8 cellular contexts compared by ENCODE assay signal in genomic region chr7:4725014-4725951, GRCh38. TPM values are rescaled to one million over a fixed set of nuclear protein-coding genes. Genes with fewer than 3 reads are reported as not detected.
A peak's percentile ranks its signal among the peaks of the same experiment; 100 is the strongest.
DNase-seq lines count a peak whose midpoint lies in the region; ATAC-seq and TF ChIP-seq lines count a peak whose summit lies in the region.

No MANE protein-coding gene starts in this region.

- peak; percentile 71 for DNase-seq in COLO668 (lab: John Stamatoyannopoulos, UW; ENCODE audit: unreplicated experiment)
- peak; percentile 25 to 29 for DNase-seq in activated CD4-positive, alpha-beta T cell treated with anti-CD3 and anti-CD28 coated beads, Interleukin-2, amount 50 U/mL, for 4 hours
- DNase-seq in lung (ENCODE audit: low spot score), result peak; percentile 81
- DNase-seq in stimulated activated CD8-positive, alpha-beta memory T cell treated with anti-CD3 and anti-CD28 coated beads, Interleukin-4, amount 100 ng/mL, for 24 hours (ENCODE audit: low read depth), result peak; percentile 43
- DNase-seq in HEK293T (ENCODE audit: extremely low spot score), result no peak

- no peak for TF ChIP-seq CTCF in lung (IDR thresholded peaks at IDR 0.05; ENCODE audit: control extremely low read depth, extremely low read depth)

- POLR2A ChIA-PET in HEK293T (lab: Yijun Ruan, JAX), result interaction anchor here (2.0 kb wide), 1 partner anchor 10 kb away, joined by 5 read pairs; no protein-coding TSS in a partner anchor

- ATAC-seq in GM21423 (IDR thresholded peaks at IDR 0.05; ENCODE audit: unreplicated experiment), result peak; percentile 70
- peak; percentile 81 for ATAC-seq in lung (ENCODE audit: insufficient read depth, low FRiP score)

- CTCF ChIA-PET in HEK293T (lab: Yijun Ruan, JAX), result no interaction called here

- H3K27ac ChIP-seq in ectodermal cell (ENCODE audit: insufficient read depth, low read depth, low read length, poor library complexity, severe bottlenecking) (peak overlapping the region; percentile 85), lung (ENCODE audit: low read depth in 1 of 2, low read length in 1 of 2) (peak overlapping the region; percentile 79 to 89)

- H3K9me3 ChIP-seq in ectodermal cell (ENCODE audit: control insufficient read depth, low read length), result no peaks in the 10 kb centered on the region
- no peaks in the 10 kb centered on the region for H3K9me3 ChIP-seq in lung (ENCODE audit: control insufficient read depth in 2 of 2, insufficient read depth in 1 of 2, low read length in 1 of 2)

- 33 to 36% methylated on average over 50 of the region's 50 CpGs for WGBS in ectodermal cell, 2 experiments
- 6 to 19% methylated on average over 50 of the region's 50 CpGs for WGBS in lung, 2 donors

- TF ChIP-seq RAD21 in Ishikawa (IDR thresholded peaks at IDR 0.05; ENCODE audit: low read depth), result no peak

- H3K4me3 ChIP-seq in ectodermal cell (ENCODE audit: insufficient read depth, low read depth, low read length), result peak overlapping the region; percentile 17
- H3K4me3 ChIP-seq in lung, result peak overlapping the region; percentile 29

- H3K4me1 ChIP-seq in ectodermal cell (ENCODE audit: control insufficient read depth, insufficient read depth, low read length), result peaks cover 29% of the 10 kb centered on the region
- H3K4me1 ChIP-seq in lung (ENCODE audit: control insufficient read depth in 2 of 2, insufficient read depth in 2 of 2, low read length in 2 of 2), result peaks cover 0 to 7% of the 10 kb centered on the region in 2 donors

- no peak for TF ChIP-seq EP300 in Ishikawa (IDR thresholded peaks at IDR 0.05; ENCODE audit: borderline replicate concordance)

- no peaks in the 10 kb centered on the region for H3K27me3 ChIP-seq in ectodermal cell (ENCODE audit: control insufficient read depth, insufficient read depth, low read length, poor library complexity, severe bottlenecking)
- no peaks in the 10 kb centered on the region for H3K27me3 ChIP-seq in lung (ENCODE audit: control insufficient read depth, insufficient read depth)

- H3K36me3 ChIP-seq in ectodermal cell (ENCODE audit: control insufficient read depth, insufficient read depth, low read length) (no peaks in the 10 kb centered on the region), lung (ENCODE audit: control insufficient read depth in 2 of 2, insufficient read depth in 2 of 2, low read length in 2 of 2) (peaks cover 0 to 3% of the 10 kb centered on the region in 2 donors)

TF ChIP-seq in Ishikawa, 13 proteins besides CTCF, POLR2A, EP300 and RAD21:
- TF ChIP-seq CEBPB (IDR thresholded peaks at IDR 0.05) (peak; percentile 57), NFIC (IDR thresholded peaks at IDR 0.05) (peak; percentile 2; the same call in 1 of the 2 replicates), EGR1 (IDR thresholded peaks at IDR 0.05) (no peak), ZBTB7A (IDR thresholded peaks at IDR 0.05; ENCODE audit: low read depth) (peak; percentile 57; the same call in 1 of the 2 replicates), TCF12 (IDR thresholded peaks at IDR 0.05; ENCODE audit: low read depth) (no peak)

TF ChIP-seq in HEK293T, 16 proteins besides CTCF, POLR2A, EP300 and RAD21:
- TF ChIP-seq SUZ12 (IDR thresholded peaks at IDR 0.05) (no peak), BHLHE40 (IDR thresholded peaks at IDR 0.05; ENCODE audit: borderline replicate concordance) (no peak), ARNT (IDR thresholded peaks at IDR 0.05) (no peak)

RNA-seq across cellular contexts. Expression of gene FOXK1, which starts 43.2 kb away (rescaled TPM):
- 15.4 TPM for polyA plus RNA-seq in ectodermal cell (2013, experiment 1 of 4)
- polyA plus RNA-seq in ectodermal cell (2013, experiment 2 of 4), result 18.3 TPM
- polyA plus RNA-seq in ectodermal cell (2013, experiment 3 of 4), result 10.4 TPM
- polyA plus RNA-seq in ectodermal cell (2013, experiment 4 of 4), result 10.8 TPM
- total RNA-seq in lung, result 10 to 100 TPM; 19.3 to 36.2 TPM
- 1 to 10 TPM; 6.4 to 9.3 TPM for polyA plus RNA-seq in lung

RNA-seq across cellular contexts. Expression of gene AP5Z1, which starts 50.1 kb away (rescaled TPM):
- 19.4 TPM for polyA plus RNA-seq in ectodermal cell (2013, experiment 1 of 4)
- 23.4 TPM for polyA plus RNA-seq in ectodermal cell (2013, experiment 2 of 4)
- polyA plus RNA-seq in ectodermal cell (2013, experiment 3 of 4), result 14.8 TPM
- 16.5 TPM for polyA plus RNA-seq in ectodermal cell (2013, experiment 4 of 4)
- 10 to 100 TPM; 21.2 to 58.5 TPM for total RNA-seq in lung
- 10 to 100 TPM; 60.2 to 62.4 TPM for polyA plus RNA-seq in lung
